ENCODE assay signal across 16 cellular contexts in genomic region chr2:118936936-118937335, GRCh38. TPM values are rescaled to one million over a fixed set of nuclear protein-coding genes. Genes with fewer than 3 reads are reported as not detected.
DNase-seq lines count a peak whose midpoint lies in the region; ATAC-seq, FAIRE-seq and TF ChIP-seq lines count a peak whose summit lies in the region.
"Had no signal": no experiment of that assay in that cellular context is flagged by ENCODE, and none has a peak within 500 bp of the region (broad histone marks: within the 10 kb centered on the region; RNA-seq: fewer than 3 reads in every experiment).

No MANE protein-coding gene starts in this region.

- no peak overlapping the region for H3K9ac ChIP-seq in HepG2 (ENCODE audit: insufficient read depth, low read depth, low read length)

- 51% methylated on average over 5 of the region's 6 CpGs for WGBS in right lobe of liver (ENCODE audit: insufficient coverage, low coverage, low lambda C conversion rate, missing lambda C conversion rate)
- 51% methylated on average over 6 of the region's 6 CpGs for WGBS in HepG2 (ENCODE audit: low lambda C conversion rate)

- H3K9me3 Mint-ChIP-seq in type B pancreatic cell = peaks cover 8% of the 10 kb centered on the region

- H3K4me3 ChIP-seq in right lobe of liver (no peak overlapping the region), HepG2 (replicated peaks in 1 of 3; ENCODE audit: insufficient read depth in 1 of 3, low read depth in 2 of 3, low read length in 3 of 3) (no peak overlapping the region)

- CTCF ChIA-PET in HepG2 (lab: Yijun Ruan, JAX; ENCODE audit: low intra/inter-chr PET ratio, low total read pairs) = no interaction called here

- H2AFZ ChIP-seq in HepG2 (ENCODE audit: low read length) = no peak overlapping the region

- FAIRE-seq in HepG2 (lab: Jason Lieb, UNC) = no peak
- FAIRE-seq: A204.1, H54, HTR-8/SVneo had no signal

- no peak for TF ChIP-seq EP300 in HepG2 (IDR thresholded peaks at IDR 0.05; ENCODE audit: low read depth in 2 of 2, low read length in 2 of 2)
- no peak for TF ChIP-seq EP300 in HepG2 (CRISPR knock-in tag; IDR thresholded peaks at IDR 0.05; ENCODE audit: borderline replicate concordance)

- H3K4me1 ChIP-seq in right lobe of liver = no peaks in the 10 kb centered on the region
- no peaks in the 10 kb centered on the region for H3K4me1 ChIP-seq in HepG2 (ENCODE audit: insufficient read depth, low read length)
- H3K4me1 ChIP-seq: BE2C had no signal

- H3K27me3 Mint-ChIP-seq in type B pancreatic cell = peaks cover 6% of the 10 kb centered on the region

- in situ Hi-C loops in HepG2 (cut with HindIII; ENCODE audit: extremely low pct_ligation_motif_present, low pct_unique_long_range_greater_than_20kb) = no loop called here

- H3K4me3 Mint-ChIP-seq in type B pancreatic cell = no peak overlapping the region

- POLR2A ChIA-PET in HepG2 (lab: Yijun Ruan, JAX) = no interaction called here

- DNase-seq in right lobe of liver (no peak), HepG2 (ENCODE audit: low spot score) (no peak), left lobe of liver (ENCODE audit: low spot score) (no peak), omental fat pad (ENCODE audit: low spot score) (no peak), type B pancreatic cell (ENCODE audit: extremely low spot score, unreplicated experiment) (no peak), SIG-M5 treated with dmso at 0.1 percent for 504 hours (lab: John Stamatoyannopoulos, UW; ENCODE audit: unreplicated experiment) (no peak)
- DNase-seq: BE2C, DMS 273 treated with DMSO at 0.1 percent for 48 hours had no signal

- no peak overlapping the region for H3K27ac ChIP-seq in right lobe of liver
- no peak overlapping the region for H3K27ac ChIP-seq in HepG2 (ENCODE audit: extremely low read length, insufficient read depth, low read length)
- H3K27ac ChIP-seq: C4-2B had no signal

- H3K79me2 ChIP-seq in HepG2 (ENCODE audit: insufficient read depth, low read length) = no peaks in the 10 kb centered on the region

- H4K20me1 ChIP-seq in HepG2 (ENCODE audit: insufficient read depth, low read length) = no peaks in the 10 kb centered on the region

- H3K4me1 Mint-ChIP-seq in type B pancreatic cell (ENCODE audit: unreplicated experiment) = no peaks in the 10 kb centered on the region

- H3K36me3 ChIP-seq in right lobe of liver (no peaks in the 10 kb centered on the region), HepG2 (replicated peaks in 1 of 2; ENCODE audit: control insufficient read depth in 1 of 2, insufficient read depth in 2 of 2, low read length in 2 of 2) (no peaks in the 10 kb centered on the region)
- H3K36me3 ChIP-seq: BE2C had no signal

- H3K4me2 ChIP-seq in HepG2 (ENCODE audit: low read depth, low read length) = no peak overlapping the region

- BruUV-seq in HepG2 (replicated peaks; lab: Mats Ljungman, UMichigan) = no TSS peak

- H3K36me3 Mint-ChIP-seq in type B pancreatic cell = no peaks in the 10 kb centered on the region

- H3K9me3 ChIP-seq in right lobe of liver (peaks cover 0 to 10% (median 3%) of the 10 kb centered on the region in 4 donors), HepG2 (ENCODE audit: low read length) (peaks cover 20% of the 10 kb centered on the region)
- H3K9me3 ChIP-seq: BE2C had no signal

- peak; percentile 21 to 39 (median 29) for ATAC-seq in right lobe of liver
- ATAC-seq in HepG2 = no peak
- ATAC-seq in left lobe of liver = peak; percentile 19
- ATAC-seq in omental fat pad (ENCODE audit: low FRiP score) = peak; percentile 27
- ATAC-seq in GM21423 (IDR thresholded peaks at IDR 0.05; ENCODE audit: unreplicated experiment) = no peak
- ATAC-seq: HCT116 had no signal

- no peak for TF ChIP-seq RAD21 in HepG2 (CRISPR knock-in tag; IDR thresholded peaks at IDR 0.05)

- H3K27ac Mint-ChIP-seq in type B pancreatic cell = no peak overlapping the region

- intact Hi-C loops in right lobe of liver (cut with DNase I) (no loop called here), HepG2 (cut with micrococcal nuclease; ENCODE audit: unreplicated experiment) (no loop called here)

- TF ChIP-seq CTCF in right lobe of liver (IDR thresholded peaks at IDR 0.05) (no peak), HepG2 (CRISPR knock-in tag; IDR thresholded peaks at IDR 0.05) (no peak), omental fat pad (IDR thresholded peaks at IDR 0.05) (no peak), type B pancreatic cell (conservative IDR thresholded peaks at IDR 0.05) (no peak)

- TF ChIP-seq POLR2A in right lobe of liver (IDR thresholded peaks at IDR 0.05) (no peak), HepG2 (IDR thresholded peaks at IDR 0.05; ENCODE audit: insufficient read depth in 1 of 2, low read depth in 2 of 2, low read length in 2 of 2) (no peak)

- H3K27me3 ChIP-seq in right lobe of liver = no peaks in the 10 kb centered on the region
- H3K27me3 ChIP-seq in HepG2 (ENCODE audit: control insufficient read depth in 1 of 2, insufficient read depth in 2 of 2, low read length in 2 of 2) = no peaks in the 10 kb centered on the region
- H3K27me3 ChIP-seq: BE2C had no signal

TF ChIP-seq in HepG2, 621 proteins besides CTCF, POLR2A, EP300 and RAD21 (continues in another document):
- TF ChIP-seq HNF1A (IDR thresholded peaks at IDR 0.05; ENCODE audit: low read depth) (no peak), HNF1A (CRISPR knock-in tag; IDR thresholded peaks at IDR 0.05; ENCODE audit: borderline replicate concordance) (no peak), KAT7 (CRISPR knock-in tag; IDR thresholded peaks at IDR 0.05; ENCODE audit: borderline replicate concordance) (no peak), ZNF543 (CRISPR knock-in tag; IDR thresholded peaks at IDR 0.05) (no peak), ATF3 (CRISPR knock-in tag; IDR thresholded peaks at IDR 0.05) (no peak), ZNF747 (CRISPR knock-in tag; IDR thresholded peaks at IDR 0.05; ENCODE audit: borderline replicate concordance) (no peak), NCOA5 (CRISPR knock-in tag; IDR thresholded peaks at IDR 0.05) (no peak), GTF2F1 (IDR thresholded peaks at IDR 0.05; ENCODE audit: low read length) (no peak)

RNA-seq across cellular contexts. Expression of gene MARCO, which starts 5.1 kb away (rescaled TPM):
- total RNA-seq in right lobe of liver (100 to 1,000 TPM in 1 of 6 experiments, 10 to 100 TPM in 3, 1 to 10 TPM in 2; 5.8 to 129 (median 31.9) TPM), HepG2 (2016; rRNA removed; fragmentation: Illumina TruSeq; extraction: Trizol) (not detected in 2 replicates), left lobe of liver (38.8 TPM), omental fat pad (10 to 100 TPM; 20.3 to 70.6 (median 27.7) TPM), type B pancreatic cell (ENCODE audit: low replicate concordance) (1.1 and 1.6 TPM in 2 replicates)
- not detected in 2 replicates for total RNA-seq in HepG2 (2016; cell fraction: cytosol; rRNA removed; fragmentation: Illumina TruSeq; extraction: Trizol; ENCODE audit: low read depth)
- total RNA-seq in HepG2 (2016; cell fraction: insoluble cytoplasmic fraction; rRNA removed; fragmentation: Illumina TruSeq; extraction: Trizol) = not detected in 2 replicates
- not detected in 2 replicates for total RNA-seq in HepG2 (2016; cell fraction: membrane; rRNA removed; fragmentation: Illumina TruSeq; extraction: Trizol)
- not detected in 2 replicates for total RNA-seq in HepG2 (2016; cell fraction: nucleus; rRNA removed; fragmentation: Illumina TruSeq; extraction: Trizol)
- not detected in 2 replicates for polyA plus RNA-seq in HepG2 (2011; rRNA removed)
- polyA plus RNA-seq in HepG2 (2011; cell fraction: cytosol; rRNA removed) = not detected in 2 replicates
- polyA plus RNA-seq in HepG2 (2011; cell fraction: nucleus; rRNA removed) = not detected in 2 replicates
- not detected in 2 replicates for polyA plus RNA-seq in HepG2 (2012)
- not detected in 2 replicates for polyA plus RNA-seq in HepG2 (2016; cell fraction: cytosol; fragmentation: Illumina TruSeq; extraction: Trizol; ENCODE audit: low read depth)
- not detected in 2 replicates for polyA plus RNA-seq in HepG2 (2016; cell fraction: insoluble cytoplasmic fraction; fragmentation: Illumina TruSeq; extraction: Trizol; ENCODE audit: low read depth)
- not detected in 2 replicates for polyA plus RNA-seq in HepG2 (2016; cell fraction: membrane; fragmentation: Illumina TruSeq; extraction: Trizol; ENCODE audit: low read depth)
- not detected in 2 replicates for polyA plus RNA-seq in HepG2 (2016; cell fraction: nucleus; fragmentation: Illumina TruSeq; extraction: Trizol; ENCODE audit: insufficient read depth, low read depth)
- polyA minus RNA-seq in HepG2 (2011; rRNA and poly(A)+ RNA removed; ENCODE audit: low replicate concordance) = not detected in 2 replicates
- not detected in 2 replicates for polyA minus RNA-seq in HepG2 (2011; cell fraction: cytosol; rRNA and poly(A)+ RNA removed)
- polyA minus RNA-seq in HepG2 (2011; cell fraction: nucleus; rRNA and poly(A)+ RNA removed) = not detected in 2 replicates
- total RNA-seq: Daoy had no signal
- polyA plus RNA-seq: AG04450 had no signal

Comparison
In these comparisons a context has a peak if more than half of its experiments do, and no peak if none do; other contexts are left out.
1. ATAC-seq: peak in right lobe of liver (4 of 4), left lobe of liver (single experiment) and omental fat pad (single experiment); none in HepG2 (single experiment) and GM21423 (single experiment).